Comparison of ENCODE assay signal across 31 cellular contexts in the genomic region with DNA sequence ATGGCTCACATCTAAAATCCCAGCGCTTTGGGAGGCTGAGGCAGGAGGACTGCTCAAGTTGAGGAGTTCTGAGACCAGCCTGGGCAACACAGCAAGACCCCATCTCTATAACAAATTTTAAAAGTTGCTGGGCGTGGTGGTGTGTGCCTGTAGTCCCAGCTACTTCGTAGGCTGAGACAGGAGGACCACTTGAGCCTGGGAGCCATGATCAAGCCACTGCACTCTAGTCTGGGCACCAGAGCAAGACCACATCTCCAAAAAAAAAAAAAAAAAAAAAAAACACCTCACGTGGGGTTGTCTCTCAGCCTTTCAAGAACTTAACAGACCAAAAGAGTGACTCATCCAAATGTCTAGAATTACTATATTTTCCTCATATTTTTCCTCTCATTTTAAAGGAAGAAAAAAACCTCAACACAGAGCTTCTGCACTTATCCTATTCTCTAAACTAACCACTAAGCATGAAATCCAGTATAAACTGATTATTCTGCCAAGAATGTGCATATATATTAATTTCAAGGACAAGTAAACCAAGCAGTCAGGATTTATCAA. TPM values are rescaled to one million over a fixed set of nuclear protein-coding genes. Genes with fewer than 3 reads are reported as not detected.
DNase-seq lines count a peak whose midpoint lies in the region; ATAC-seq and TF ChIP-seq lines count a peak whose summit lies in the region.
"Had no signal": no experiment of that assay in that cellular context is flagged by ENCODE, and none has a peak within 500 bp of the region (broad histone marks: within the 10 kb centered on the region; RNA-seq: fewer than 3 reads in every experiment).

No MANE protein-coding gene starts in this region.

- 80% methylated on average over 1 of the region's 4 CpGs; no CpG with 5 or more reads in 1 of the 2 experiments for WGBS in IMR-90 (ENCODE audit: extremely low coverage in 2 of 2, insufficient read length in 1 of 2), 2 experiments
- 96 to 99% methylated on average over 4 of the region's 4 CpGs for WGBS in heart right ventricle, 2 donors

- POLR2A ChIA-PET in IMR-90 (lab: Charles Lee; ENCODE audit: unreplicated experiment), result no interaction called here

- dilution Hi-C loops in IMR-90 (cut with HindIII; ENCODE audit: low sequenced_read_pairs, unreplicated experiment), result no loop called here

- H4K91ac ChIP-seq in IMR-90 (ENCODE audit: insufficient read depth, low read depth, low read length), result no peak overlapping the region

- ATAC-seq in IMR-90 (ENCODE audit: low read depth) (peak; percentile 28), heart right ventricle (no peak)
- ATAC-seq: activated naive CD8-positive, alpha-beta T cell treated with anti-CD3 and anti-CD28 coated beads, Interleukin-2, amount 50 U/mL, for 24 hours; Right ventricle myocardium inferior had no signal

- intact Hi-C loops in IMR-90 (cut with micrococcal nuclease) (no loop called here), heart right ventricle (cut with DNase I) (no loop called here)
- intact Hi-C loops in activated T-helper 2 cell treated with anti-CD3 and anti-CD28 coated beads, Interferon-gamma antibody, Interleukin-2, Interleukin-4, amounts not matched to agents 10 μg/mL and 5 μg/mL and 100 μg/mL, durations not matched to agents 14 hours and 24 hours and 36 hours (cut with micrococcal nuclease), result no loop called here

- no peak overlapping the region for H3K23ac ChIP-seq in IMR-90 (ENCODE audit: low read depth, low read length)

- peak overlapping the region; percentile 17; the same call in 1 of the 2 replicates for H3K27ac ChIP-seq in IMR-90 (ENCODE audit: insufficient read depth, low read length)
- H3K27ac ChIP-seq in heart right ventricle, result no peak overlapping the region
- H3K27ac ChIP-seq: breast epithelium, esophagus muscularis mucosa, left ventricle myocardium inferior, tibial nerve, WERI-Rb-1 had no signal

- H3K27me3 ChIP-seq in IMR-90 (ENCODE audit: control insufficient read depth, insufficient read depth, low read length) (no peaks in the 10 kb centered on the region), heart right ventricle (no peaks in the 10 kb centered on the region)
- H3K27me3 ChIP-seq: breast epithelium, esophagus muscularis mucosa, tibial nerve had no signal

- DNase-seq in EH (ENCODE audit: low read depth) (peak; percentile 47), IMR-90 (peak; percentile 70), astrocyte of the spinal cord (ENCODE audit: low read depth, low spot score) (peak; percentile 58), kidney tubule cell (ENCODE audit: low spot score) (peak; percentile 22), heart right ventricle (no peak), OCI-M1 (lab: John Stamatoyannopoulos, UW) (no peak)
- no peak for DNase-seq in activated T-helper 2 cell treated with anti-CD3 and anti-CD28 coated beads, Interferon-gamma antibody, Interleukin-2, Interleukin-4, amounts not matched to agents 10 μg/mL and 5 μg/mL and 100 μg/mL, durations not matched to agents 14 hours and 24 hours and 36 hours (ENCODE audit: low spot score)
- no peak for DNase-seq in effector CD4-positive, alpha-beta T cell
- DNase-seq: activated CD4-positive, alpha-beta T cell treated with anti-CD3 and anti-CD28 coated beads, Interleukin-2, amount 10 ng/mL, durations not matched to agents 24 days and 14 days; activated naive CD8-positive, alpha-beta T cell treated with anti-CD3 and anti-CD28 coated beads, Interleukin-2, amount 50 U/mL, for 24 hours; activated T-cell treated with anti-CD3 and anti-CD28 coated beads, Interleukin-2, amount 50 U/mL, for 1 hour; DMS153; endodermal cell; GDM1; hypothalamus; Karpas-422; left ventricle myocardium inferior; MV-4-11; naive B cell; NCI-H1694 treated with DMSO at 0.1 percent for 48 hours; nucleus accumbens; WERI-Rb-1 had no signal

- TF ChIP-seq RAD21 in IMR-90 (IDR thresholded peaks at IDR 0.05; ENCODE audit: low read length), result no peak

- H2BK120ac ChIP-seq in IMR-90 (ENCODE audit: low read depth, low read length), result no peak overlapping the region

- in situ Hi-C loops in IMR-90 (cut with MboI; ENCODE audit: low sequenced_read_pairs), result no loop called here
- in situ Hi-C loops in astrocyte of the spinal cord (cut with HindIII; ENCODE audit: low sequenced_read_pairs), result no loop called here

- H3K4me1 ChIP-seq in IMR-90 (ENCODE audit: control insufficient read depth, insufficient read depth, low read length), result peaks cover 18% of the 10 kb centered on the region
- H3K4me1 ChIP-seq in heart right ventricle, result peaks cover 0 to 17% (median 0%) of the 10 kb centered on the region in 9 donors
- H3K4me1 ChIP-seq: breast epithelium, tibial nerve had no signal

- no TSS peak for BruUV-seq in IMR-90 (replicated peaks; lab: Mats Ljungman, UMichigan)

- peaks cover 60% of the 10 kb centered on the region for H3K36me3 Mint-ChIP-seq in activated T-helper 2 cell treated with anti-CD3 and anti-CD28 coated beads, Interferon-gamma antibody, Interleukin-2, Interleukin-4, amounts not matched to agents 10 μg/mL and 5 μg/mL and 100 μg/mL, durations not matched to agents 14 hours and 24 hours and 36 hours (ENCODE audit: low read depth)

- H3K18ac ChIP-seq in IMR-90 (ENCODE audit: low read depth, low read length), result peak overlapping the region; percentile 16; the same call in 1 of the 2 replicates

- CTCF ChIA-PET in IMR-90 (lab: Yijun Ruan, JAX), result no interaction called here

- H4K5ac ChIP-seq in IMR-90 (ENCODE audit: low read depth, low read length), result no peak overlapping the region; the same call in 1 of the 2 replicates

- H3K36me3 ChIP-seq in IMR-90 (ENCODE audit: control insufficient read depth, insufficient read depth, low read length) (peaks cover 18% of the 10 kb centered on the region), heart right ventricle (peaks cover 0 to 90% (median 24%) of the 10 kb centered on the region in 9 donors)
- H3K36me3 ChIP-seq: breast epithelium had no signal

- H3K56ac ChIP-seq in IMR-90 (ENCODE audit: extremely low read depth, insufficient read depth, low read length), result no peak overlapping the region

- no peak overlapping the region for H3K4me2 ChIP-seq in IMR-90 (ENCODE audit: low read depth, low read length)

- peaks cover 9% of the 10 kb centered on the region for H3K9me1 ChIP-seq in IMR-90 (ENCODE audit: insufficient read depth, low read length)

- H4K8ac ChIP-seq in IMR-90 (ENCODE audit: low read depth in 2 of 2, low read length in 2 of 2), result peak overlapping the region in 1 of 2 experiments; percentile 45; a peak in 1 of 4 replicates

- H2AK9ac ChIP-seq in IMR-90 (replicated peaks; ENCODE audit: low read depth, low read length, poor library complexity), result peak overlapping the region; percentile 31

- H2AK5ac ChIP-seq in IMR-90 (ENCODE audit: low read depth, low read length), result peak overlapping the region; percentile 44; the same call in 1 of the 2 replicates

- no peak overlapping the region for H3K27ac Mint-ChIP-seq in activated T-helper 2 cell treated with anti-CD3 and anti-CD28 coated beads, Interferon-gamma antibody, Interleukin-2, Interleukin-4, amounts not matched to agents 10 μg/mL and 5 μg/mL and 100 μg/mL, durations not matched to agents 14 hours and 24 hours and 36 hours
- H3K27ac Mint-ChIP-seq: activated naive CD8-positive, alpha-beta T cell treated with anti-CD3 and anti-CD28 coated beads, Interleukin-2, amount 50 U/mL, for 24 hours; B cell; endodermal cell; mesothelial cell of epicardium; naive B cell; stimulated activated naive CD8-positive, alpha-beta T cell treated with anti-CD3 and anti-CD28 coated beads, Interleukin-15, Interleukin-2, amounts not matched to agents 100 ng/mL and 50 ng/mL, for 24 hours; T-helper 2 cell treated with Interferon-gamma antibody and Interleukin-4, amounts not matched to agents 5 μg/mL and 100 μg/mL, for 36 hours had no signal

- no peak overlapping the region for H3K4me3 Mint-ChIP-seq in activated T-helper 2 cell treated with anti-CD3 and anti-CD28 coated beads, Interferon-gamma antibody, Interleukin-2, Interleukin-4, amounts not matched to agents 10 μg/mL and 5 μg/mL and 100 μg/mL, durations not matched to agents 14 hours and 24 hours and 36 hours (ENCODE audit: low read depth)
- H3K4me3 Mint-ChIP-seq: activated CD4-positive, alpha-beta T cell treated with anti-CD3 and anti-CD28 coated beads, Interleukin-2, amount 10 ng/mL, durations not matched to agents 24 days and 14 days; activated naive CD8-positive, alpha-beta T cell treated with anti-CD3 and anti-CD28 coated beads, Interleukin-2, amount 50 U/mL, for 24 hours; B cell; endodermal cell; mesothelial cell of epicardium; naive B cell; stimulated activated naive CD8-positive, alpha-beta T cell treated with anti-CD3 and anti-CD28 coated beads, Interleukin-15, Interleukin-2, amounts not matched to agents 100 ng/mL and 50 ng/mL, for 24 hours; T-helper 2 cell treated with Interferon-gamma antibody and Interleukin-4, amounts not matched to agents 5 μg/mL and 100 μg/mL, for 36 hours had no signal

- H2BK20ac ChIP-seq in IMR-90 (ENCODE audit: low read depth, low read length), result no peak overlapping the region

- H3K4ac ChIP-seq in IMR-90 (ENCODE audit: low read depth, low read length), result no peak overlapping the region

- no peak overlapping the region for H2AFZ ChIP-seq in IMR-90 (replicated peaks; ENCODE audit: low read length, poor library complexity)

- no peaks in the 10 kb centered on the region for H3K9me3 Mint-ChIP-seq in activated T-helper 2 cell treated with anti-CD3 and anti-CD28 coated beads, Interferon-gamma antibody, Interleukin-2, Interleukin-4, amounts not matched to agents 10 μg/mL and 5 μg/mL and 100 μg/mL, durations not matched to agents 14 hours and 24 hours and 36 hours
- H3K9me3 Mint-ChIP-seq: activated CD4-positive, alpha-beta T cell treated with anti-CD3 and anti-CD28 coated beads, Interleukin-2, amount 10 ng/mL, durations not matched to agents 24 days and 14 days; activated naive CD8-positive, alpha-beta T cell treated with anti-CD3 and anti-CD28 coated beads, Interleukin-2, amount 50 U/mL, for 24 hours; endodermal cell; mesothelial cell of epicardium; naive B cell; stimulated activated naive CD8-positive, alpha-beta T cell treated with anti-CD3 and anti-CD28 coated beads, Interleukin-15, Interleukin-2, amounts not matched to agents 100 ng/mL and 50 ng/mL, for 24 hours; T-helper 2 cell treated with Interferon-gamma antibody and Interleukin-4, amounts not matched to agents 5 μg/mL and 100 μg/mL, for 36 hours had no signal

- no peaks in the 10 kb centered on the region for H3K27me3 Mint-ChIP-seq in activated T-helper 2 cell treated with anti-CD3 and anti-CD28 coated beads, Interferon-gamma antibody, Interleukin-2, Interleukin-4, amounts not matched to agents 10 μg/mL and 5 μg/mL and 100 μg/mL, durations not matched to agents 14 hours and 24 hours and 36 hours (ENCODE audit: low read depth)
- H3K27me3 Mint-ChIP-seq: activated CD4-positive, alpha-beta T cell treated with anti-CD3 and anti-CD28 coated beads, Interleukin-2, amount 10 ng/mL, durations not matched to agents 24 days and 14 days; activated naive CD8-positive, alpha-beta T cell treated with anti-CD3 and anti-CD28 coated beads, Interleukin-2, amount 50 U/mL, for 24 hours; B cell; naive B cell; stimulated activated naive CD8-positive, alpha-beta T cell treated with anti-CD3 and anti-CD28 coated beads, Interleukin-15, Interleukin-2, amounts not matched to agents 100 ng/mL and 50 ng/mL, for 24 hours had no signal

- no peak overlapping the region for H3K4me3 ChIP-seq in IMR-90 (ENCODE audit: insufficient read depth, low read depth, low read length)
- no peak overlapping the region for H3K4me3 ChIP-seq in astrocyte of the spinal cord (ENCODE audit: low read depth, low read length)
- no peak overlapping the region for H3K4me3 ChIP-seq in heart right ventricle
- H3K4me3 ChIP-seq: breast epithelium, esophagus muscularis mucosa, HAP-1, left ventricle myocardium inferior, tibial nerve had no signal

- no peak overlapping the region for H3K9ac ChIP-seq in IMR-90 (ENCODE audit: low read depth, low read length)

- H3K9me3 ChIP-seq in IMR-90 (ENCODE audit: control insufficient read depth, insufficient read depth, low read length) (no peaks in the 10 kb centered on the region), heart right ventricle (no peaks in the 10 kb centered on the region)
- H3K9me3 ChIP-seq: breast epithelium, esophagus muscularis mucosa, HAP-1, left ventricle myocardium inferior, tibial nerve had no signal

- H4K20me1 ChIP-seq in IMR-90 (ENCODE audit: insufficient read depth, low read length), result no peaks in the 10 kb centered on the region

- peaks cover 8% of the 10 kb centered on the region for H3K4me1 Mint-ChIP-seq in activated T-helper 2 cell treated with anti-CD3 and anti-CD28 coated beads, Interferon-gamma antibody, Interleukin-2, Interleukin-4, amounts not matched to agents 10 μg/mL and 5 μg/mL and 100 μg/mL, durations not matched to agents 14 hours and 24 hours and 36 hours (ENCODE audit: low read depth)
- H3K4me1 Mint-ChIP-seq: activated naive CD8-positive, alpha-beta T cell treated with anti-CD3 and anti-CD28 coated beads, Interleukin-2, amount 50 U/mL, for 24 hours had no signal

- no peak overlapping the region for H2BK15ac ChIP-seq in IMR-90 (ENCODE audit: low read depth, low read length)

- H3K14ac ChIP-seq in IMR-90 (replicated peaks; ENCODE audit: low read depth, low read length), result no peak overlapping the region

- TF ChIP-seq CTCF in IMR-90 (conservative IDR thresholded peaks at IDR 0.05; ENCODE audit: low read depth, low read length) (no peak), astrocyte of the spinal cord (IDR thresholded peaks at IDR 0.05; ENCODE audit: low read depth, low read length) (no peak), heart right ventricle (IDR thresholded peaks at IDR 0.05) (no peak)

- TF ChIP-seq POLR2A in IMR-90 (IDR thresholded peaks at IDR 0.05; ENCODE audit: low read depth, low read length), result no peak

- peaks cover 14 to 34% of the 10 kb centered on the region in 2 experiments; a peak in 3 of 4 replicates for H3K79me1 ChIP-seq in IMR-90 (ENCODE audit: low read depth in 1 of 2, low read length in 2 of 2)

- H2BK5ac ChIP-seq in IMR-90 (ENCODE audit: low read depth, low read length, poor library complexity, severe bottlenecking), result no peak overlapping the region

RNA-seq across cellular contexts. Expression of a gene that starts 46.3 kb away (rescaled TPM):
- 36.6 and 46.7 TPM in 2 replicates for total RNA-seq in IMR-90 (2012; rRNA removed)
- polyA plus RNA-seq in IMR-90 (2012; rRNA removed), result 14.2 and 18.9 TPM in 2 replicates
- polyA plus RNA-seq in IMR-90 (2012; cell fraction: cytosol; rRNA removed), result 4.8 and 7.3 TPM in 2 replicates
- 3.1 and 15.3 TPM in 2 replicates for polyA plus RNA-seq in IMR-90 (2012; cell fraction: nucleus; rRNA removed; ENCODE audit: low replicate concordance)
- 10 to 100 TPM; 28.3 to 39.8 (median 38.0) TPM for total RNA-seq in heart right ventricle
- 10 to 100 TPM in 1 of 2 donors, 1 to 10 TPM in 1; 5.7 to 15.3 TPM for polyA plus RNA-seq in heart right ventricle
- total RNA-seq in activated T-helper 2 cell treated with anti-CD3 and anti-CD28 coated beads, Interferon-gamma antibody, Interleukin-2, Interleukin-4, amounts not matched to agents 10 μg/mL and 5 μg/mL and 100 μg/mL, durations not matched to agents 14 hours and 24 hours and 36 hours, result 43.0 and 49.0 TPM in 2 replicates

Comparison
In these comparisons a context has a peak if more than half of its experiments do, and no peak if none do; other contexts are left out.
1. DNase-seq: peak in EH (single experiment), IMR-90 (single experiment), astrocyte of the spinal cord (single experiment) and kidney tubule cell (single experiment); none in heart right ventricle (0 of 2), activated T-helper 2 cell treated with anti-CD3 and anti-CD28 coated beads, Interferon-gamma antibody, Interleukin-2, Interleukin-4, amounts not matched to agents 10 μg/mL and 5 μg/mL and 100 μg/mL, durations not matched to agents 14 hours and 24 hours and 36 hours (single experiment), effector CD4-positive, alpha-beta T cell (single experiment) and OCI-M1 (single experiment).